ENCODE assay signal across 19 cellular contexts in genomic region chrX:420496-421223, GRCh38. TPM values are rescaled to one million over a fixed set of nuclear protein-coding genes. Genes with fewer than 3 reads are reported as not detected.
A peak's percentile ranks its signal among the peaks of the same experiment; 100 is the strongest.
DNase-seq lines count a peak whose midpoint lies in the region; ATAC-seq, FAIRE-seq and TF ChIP-seq lines count a peak whose summit lies in the region.
"Had no signal": no experiment of that assay in that cellular context is flagged by ENCODE, and none has a peak within 500 bp of the region (broad histone marks: within the 10 kb centered on the region; RNA-seq: fewer than 3 reads in every experiment).

No MANE protein-coding gene starts in this region.

- no peak overlapping the region for H3K9ac ChIP-seq in kidney (ENCODE audit: low read length in 2 of 2)

- no peak for DNase-seq in T-helper 17 cell
- peak; percentile 29 for DNase-seq in kidney
- peak in 2 of 3 donors; percentile 2 to 36 for DNase-seq in mucosa of descending colon
- no peak for DNase-seq in caudate nucleus (lab: John Stamatoyannopoulos, UW)
- DNase-seq: C1 segment of cervical spinal cord; Calu3; CD4-positive, alpha-beta memory T cell; COR-L47; DMS53; DMS79 treated with DMSO at 0.1 percent for 48 hours; GF-D8; HFFc6 had no signal

- peak overlapping the region; percentile 16 for H3K27ac Mint-ChIP-seq in T-helper 17 cell
- H3K27ac Mint-ChIP-seq: CD4-positive, alpha-beta memory T cell; GM23338; HFFc6 had no signal

- intact Hi-C loops in kidney (cut with DNase I) = no loop called here
- intact Hi-C loops in mucosa of descending colon (cut with DNase I, micrococcal nuclease) = no loop called here

- no peak for TF ChIP-seq CTCF in kidney (IDR thresholded peaks at IDR 0.05; ENCODE audit: borderline replicate concordance, extremely low read depth, insufficient read depth)
- no peak for TF ChIP-seq CTCF in mucosa of descending colon (IDR thresholded peaks at IDR 0.05)

- H3K4me3 ChIP-seq in kidney (ENCODE audit: low read length in 2 of 2) (no peak overlapping the region), mucosa of descending colon (no peak overlapping the region)
- H3K4me3 ChIP-seq: GM23338, HAP-1 had no signal

- peaks cover 3% of the 10 kb centered on the region for H3K36me3 Mint-ChIP-seq in T-helper 17 cell (ENCODE audit: low read depth)
- H3K36me3 Mint-ChIP-seq: CD4-positive, alpha-beta memory T cell had no signal

- no peaks in the 10 kb centered on the region for H3K36me3 ChIP-seq in kidney (ENCODE audit: control insufficient read depth in 1 of 2, insufficient read depth in 2 of 2, low read length in 2 of 2)
- H3K36me3 ChIP-seq in mucosa of descending colon (ENCODE audit: low read depth) = no peaks in the 10 kb centered on the region
- H3K36me3 ChIP-seq: HAP-1 had no signal

- no peaks in the 10 kb centered on the region for H3K4me1 Mint-ChIP-seq in T-helper 17 cell
- H3K4me1 Mint-ChIP-seq: CD4-positive, alpha-beta memory T cell had no signal

- no peak overlapping the region for H3K4me3 Mint-ChIP-seq in T-helper 17 cell
- H3K4me3 Mint-ChIP-seq: CD4-positive, alpha-beta memory T cell; GM23338; HFFc6 had no signal

- peaks cover 7% of the 10 kb centered on the region for H3K27me3 Mint-ChIP-seq in T-helper 17 cell

- H3K27ac ChIP-seq in kidney (ENCODE audit: low read depth in 2 of 2, low read length in 2 of 2) (no peak overlapping the region), caudate nucleus (ENCODE audit: low read depth, low read length) (no peak overlapping the region)

- no peaks in the 10 kb centered on the region for H3K9me3 ChIP-seq in T-helper 17 cell (ENCODE audit: control insufficient read depth, low read length, poor library complexity, severe bottlenecking)
- no peaks in the 10 kb centered on the region for H3K9me3 ChIP-seq in kidney (ENCODE audit: control insufficient read depth in 1 of 2, low read length in 2 of 2)
- H3K9me3 ChIP-seq in mucosa of descending colon = no peaks in the 10 kb centered on the region
- H3K9me3 ChIP-seq: HAP-1 had no signal

- no peaks in the 10 kb centered on the region for H3K4me1 ChIP-seq in kidney (ENCODE audit: control insufficient read depth in 1 of 2, insufficient read depth in 1 of 2, low read depth in 1 of 2, low read length in 2 of 2)
- no peaks in the 10 kb centered on the region for H3K4me1 ChIP-seq in mucosa of descending colon (ENCODE audit: low read depth)
- H3K4me1 ChIP-seq: HAP-1 had no signal

- ATAC-seq in T-helper 17 cell (no peak), mucosa of descending colon (no peak), HG02973 (IDR thresholded peaks at IDR 0.05; ENCODE audit: unreplicated experiment) (no peak), SK-N-SH treated with all-trans-retinoic acid at 6 μM for 48 hours (no peak)
- ATAC-seq: GM23338 had no signal

- FAIRE-seq in kidney (lab: Jason Lieb, UNC) = no peak
- FAIRE-seq: GM12891, GM18507, H54 had no signal

TF ChIP-seq in SK-N-SH treated with all-trans-retinoic acid at 6 μM for 48 hours, 23 proteins besides CTCF, POLR2A, EP300 and RAD21:
- TF ChIP-seq RARB (CRISPR knock-in tag; IDR thresholded peaks at IDR 0.05) (no peak), TCF4 (CRISPR knock-in tag; IDR thresholded peaks at IDR 0.05; ENCODE audit: borderline replicate concordance) (no peak)
- TF ChIP-seq, protein P1, sequence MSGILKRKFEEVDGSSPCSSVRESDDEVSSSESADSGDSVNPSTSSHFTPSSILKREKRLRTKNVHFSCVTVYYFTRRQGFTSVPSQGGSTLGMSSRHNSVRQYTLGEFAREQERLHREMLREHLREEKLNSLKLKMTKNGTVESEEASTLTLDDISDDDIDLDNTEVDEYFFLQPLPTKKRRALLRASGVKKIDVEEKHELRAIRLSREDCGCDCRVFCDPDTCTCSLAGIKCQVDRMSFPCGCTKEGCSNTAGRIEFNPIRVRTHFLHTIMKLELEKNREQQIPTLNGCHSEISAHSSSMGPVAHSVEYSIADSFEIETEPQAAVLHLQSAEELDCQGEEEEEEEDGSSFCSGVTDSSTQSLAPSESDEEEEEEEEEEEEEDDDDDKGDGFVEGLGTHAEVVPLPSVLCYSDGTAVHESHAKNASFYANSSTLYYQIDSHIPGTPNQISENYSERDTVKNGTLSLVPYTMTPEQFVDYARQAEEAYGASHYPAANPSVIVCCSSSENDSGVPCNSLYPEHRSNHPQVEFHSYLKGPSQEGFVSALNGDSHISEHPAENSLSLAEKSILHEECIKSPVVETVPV (CRISPR knock-in tag; IDR thresholded peaks at IDR 0.05) = no peak

RNA-seq across cellular contexts. Expression of gene PPP2R3B, which starts 34.0 kb away (rescaled TPM):
- total RNA-seq in T-helper 17 cell (10 to 100 TPM; 18.5 to 19.1 TPM), kidney (14.4 TPM), mucosa of descending colon (10 to 100 TPM in 2 of 3 donors, 1 to 10 TPM in 1; 9.2 to 11.6 (median 11.2) TPM)
- 14.1 TPM for polyA plus RNA-seq in kidney (ENCODE audit: insufficient read depth, low read depth, low replicate concordance)

Comparison
In these comparisons a context has a peak if more than half of its experiments do, and no peak if none do; other contexts are left out.
1. DNase-seq: peak in kidney (single experiment) and mucosa of descending colon (2 of 3); none in T-helper 17 cell (0 of 3) and caudate nucleus (0 of 61).